Comparison of ENCODE assay signal across 16 cellular contexts in genomic region chr10:11106621-11107374, GRCh38.
DNase-seq lines count a peak whose midpoint lies in the region; ATAC-seq, FAIRE-seq and TF ChIP-seq lines count a peak whose summit lies in the region.
"Had no signal": no experiment of that assay in that cellular context is flagged by ENCODE, and none has a peak within 500 bp of the region (broad histone marks: within the 10 kb centered on the region; RNA-seq: fewer than 3 reads in every experiment).

No MANE protein-coding gene starts in this region.

- H3K9ac ChIP-seq in K562 (ENCODE audit: insufficient read depth in 1 of 2, low read depth in 2 of 2, low read length in 2 of 2) (no peak overlapping the region), colonic mucosa (ENCODE audit: low read depth in 2 of 2, low read length in 2 of 2) (no peak overlapping the region)

- no peaks in the 10 kb centered on the region for H4K20me1 ChIP-seq in K562 (replicated peaks; ENCODE audit: control insufficient read depth, insufficient read depth, low read length)

- TF ChIP-seq EP300 in K562 (IDR thresholded peaks at IDR 0.05; ENCODE audit: low read length): no peak

- DNase-seq in GM12892 (ENCODE audit: insufficient read length) (no peak), K562 (ENCODE audit: extremely low read depth in 1 of 4, low spot score in 3 of 4) (no peak), G401 (ENCODE audit: low spot score) (no peak), DMS153 (lab: John Stamatoyannopoulos, UW) (no peak), colonic mucosa (no peak)
- DNase-seq: aorta, Calu3, kidney, NCI-H226 had no signal

- H3K9me3 ChIP-seq in K562 (replicated peaks; ENCODE audit: control insufficient read depth, insufficient read depth, low read depth, low read length) (no peaks in the 10 kb centered on the region), colonic mucosa (no peaks in the 10 kb centered on the region)

- no peaks in the 10 kb centered on the region; a peak in 2 of 5 replicates for H3K4me1 ChIP-seq in K562 (replicated peaks in 1 of 2; ENCODE audit: control insufficient read depth in 2 of 2, insufficient read depth in 2 of 2, low read length in 2 of 2)
- H3K4me1 ChIP-seq in colonic mucosa: no peaks in the 10 kb centered on the region

- H3K9me1 ChIP-seq in K562 (ENCODE audit: control insufficient read depth, insufficient read depth, low read length): no peaks in the 10 kb centered on the region

- H3K4me2 ChIP-seq in K562 (ENCODE audit: insufficient read depth, low read length): no peak overlapping the region

- in situ Hi-C loops in K562 (cut with MboI): no loop called here
- in situ Hi-C loops in G401 (cut with HindIII; ENCODE audit: low sequenced_read_pairs): no loop called here

- H3K27me3 ChIP-seq in K562 (ENCODE audit: control insufficient read depth in 2 of 2, insufficient read depth in 2 of 2, low read length in 2 of 2): no peaks in the 10 kb centered on the region; a peak in 1 of 5 replicates
- H3K27me3 ChIP-seq in colonic mucosa: no peaks in the 10 kb centered on the region

- no peaks in the 10 kb centered on the region for H3K79me2 ChIP-seq in K562 (ENCODE audit: control insufficient read depth, insufficient read depth, low read length)

- H3K36me3 ChIP-seq in K562 (ENCODE audit: control insufficient read depth, insufficient read depth, low read length): no peaks in the 10 kb centered on the region
- H3K36me3 ChIP-seq in colonic mucosa: no peaks in the 10 kb centered on the region

- peak; percentile 44 for ATAC-seq in GM21367 (IDR thresholded peaks at IDR 0.05; ENCODE audit: unreplicated experiment)
- ATAC-seq in HG03175 (IDR thresholded peaks at IDR 0.05; ENCODE audit: unreplicated experiment): peak; percentile 60
- ATAC-seq in K562: peak; percentile 44; the same call in 2 of the 3 replicates
- no peak for ATAC-seq in GM21526 (IDR thresholded peaks at IDR 0.05; ENCODE audit: low FRiP score, unreplicated experiment)

- CTCF ChIA-PET in K562 (lab: Yijun Ruan, JAX; ENCODE audit: low intra/inter-chr PET ratio): no interaction called here

- no TSS peak for BruUV-seq in K562 (replicated peaks; lab: Mats Ljungman, UMichigan)

- TF ChIP-seq CTCF in K562 (IDR thresholded peaks at IDR 0.05 in 2 of 3, conservative IDR thresholded peaks at IDR 0.05 in 1 of 3; ENCODE audit: insufficient read depth in 2 of 3, low read depth in 1 of 3, low read length in 3 of 3) (no peak), colonic mucosa (IDR thresholded peaks at IDR 0.05) (no peak)

- WGBS in K562 (ENCODE audit: insufficient coverage, low coverage, missing lambda C conversion rate): 32% methylated on average over 7 of the region's 7 CpGs

- POLR2A ChIA-PET in K562 (lab: Yijun Ruan, JAX): interaction anchor here (0.8 kb wide), 1 partner anchor 72 kb away, joined by 3 read pairs; no protein-coding TSS in a partner anchor

- FAIRE-seq in GM12892 (lab: Jason Lieb, UNC): peak; percentile 42
- no peak for FAIRE-seq in K562 (lab: Jason Lieb, UNC)
- FAIRE-seq: H1, HTR-8/SVneo, kidney, TTC549 had no signal

- 0 out of 4 replicates have a peak, but pooled peaks of 1 of the 2 experiments have one; percentile 3 for TF ChIP-seq RAD21 in K562 (CRISPR knock-in tag; conservative IDR thresholded peaks at IDR 0.05 in 1 of 2, IDR thresholded peaks at IDR 0.05 in 1 of 2)

- H3K27ac ChIP-seq in K562 (ENCODE audit: extremely low read depth, low read depth, low read length) (no peak overlapping the region), colonic mucosa (no peak overlapping the region)
- H3K27ac ChIP-seq: coronary artery had no signal

- intact Hi-C loops in K562 (cut with micrococcal nuclease): loop anchor here (5.0 kb wide), 1 partner anchor 71 kb away; no protein-coding TSS in a partner anchor
- intact Hi-C loops in colonic mucosa (cut with DNase I): no loop called here

- no peak for TF ChIP-seq POLR2A in GM12892 (IDR thresholded peaks at IDR 0.05; ENCODE audit: low read depth, low read length)
- TF ChIP-seq POLR2A in K562 (conservative IDR thresholded peaks at IDR 0.05): no peak

- H3K4me3 ChIP-seq in K562 (no peak overlapping the region), colonic mucosa (no peak overlapping the region)
- H3K4me3 ChIP-seq: coronary artery had no signal

- H2AFZ ChIP-seq in K562 (ENCODE audit: low read depth, low read length): no peak overlapping the region

TF ChIP-seq in K562, 482 proteins besides CTCF, POLR2A, EP300 and RAD21:
- no peak for TF ChIP-seq ZNF830 (CRISPR knock-in tag; IDR thresholded peaks at IDR 0.05)
- TF ChIP-seq, protein P1, sequence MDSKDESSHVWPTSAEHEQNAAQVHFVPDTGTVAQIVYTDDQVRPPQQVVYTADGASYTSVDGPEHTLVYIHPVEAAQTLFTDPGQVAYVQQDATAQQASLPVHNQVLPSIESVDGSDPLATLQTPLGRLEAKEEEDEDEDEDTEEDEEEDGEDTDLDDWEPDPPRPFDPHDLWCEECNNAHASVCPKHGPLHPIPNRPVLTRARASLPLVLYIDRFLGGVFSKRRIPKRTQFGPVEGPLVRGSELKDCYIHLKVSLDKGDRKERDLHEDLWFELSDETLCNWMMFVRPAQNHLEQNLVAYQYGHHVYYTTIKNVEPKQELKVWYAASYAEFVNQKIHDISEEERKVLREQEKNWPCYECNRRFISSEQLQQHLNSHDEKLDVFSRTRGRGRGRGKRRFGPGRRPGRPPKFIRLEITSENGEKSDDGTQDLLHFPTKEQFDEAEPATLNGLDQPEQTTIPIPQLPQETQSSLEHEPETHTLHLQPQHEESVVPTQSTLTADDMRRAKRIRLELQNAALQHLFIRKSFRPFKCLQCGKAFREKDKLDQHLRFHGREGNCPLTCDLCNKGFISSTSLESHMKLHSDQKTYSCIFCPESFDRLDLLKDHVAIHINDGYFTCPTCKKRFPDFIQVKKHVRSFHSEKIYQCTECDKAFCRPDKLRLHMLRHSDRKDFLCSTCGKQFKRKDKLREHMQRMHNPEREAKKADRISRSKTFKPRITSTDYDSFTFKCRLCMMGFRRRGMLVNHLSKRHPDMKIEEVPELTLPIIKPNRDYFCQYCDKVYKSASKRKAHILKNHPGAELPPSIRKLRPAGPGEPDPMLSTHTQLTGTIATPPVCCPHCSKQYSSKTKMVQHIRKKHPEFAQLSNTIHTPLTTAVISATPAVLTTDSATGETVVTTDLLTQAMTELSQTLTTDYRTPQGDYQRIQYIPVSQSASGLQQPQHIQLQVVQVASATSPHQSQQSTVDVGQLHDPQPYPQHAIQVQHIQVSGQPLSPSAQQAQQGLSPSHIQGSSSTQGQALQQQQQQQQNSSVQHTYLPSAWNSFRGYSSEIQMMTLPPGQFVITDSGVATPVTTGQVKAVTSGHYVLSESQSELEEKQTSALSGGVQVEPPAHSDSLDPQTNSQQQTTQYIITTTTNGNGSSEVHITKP (IDR thresholded peaks at IDR 0.05; ENCODE audit: partially characterized antibody): peak; percentile 83
TF ChIP-seq in K562: peak in this region for 1.
